In genomic region chr11:102225689-102226562, GRCh38 we compare ENCODE assay signal across 7 cellular contexts.
DNase-seq lines count a peak whose midpoint lies in the region; TF ChIP-seq lines count a peak whose summit lies in the region.

No MANE protein-coding gene starts in this region.

- H3K4me3 ChIP-seq in astrocyte of the spinal cord (ENCODE audit: low read depth, low read length): no peak overlapping the region
- no peak overlapping the region for H3K4me3 ChIP-seq in thymus (ENCODE audit: low read length)

- no peak for TF ChIP-seq CTCF in astrocyte of the spinal cord (IDR thresholded peaks at IDR 0.05; ENCODE audit: low read depth, low read length)

- H3K27ac ChIP-seq in thymus (ENCODE audit: low read depth): peak overlapping the region; percentile 18

- in situ Hi-C loops in astrocyte of the spinal cord (cut with HindIII; ENCODE audit: low sequenced_read_pairs): no loop called here

- H3K36me3 ChIP-seq in thymus (ENCODE audit: control insufficient read depth, insufficient read depth): no peaks in the 10 kb centered on the region

- no peaks in the 10 kb centered on the region for H3K27me3 ChIP-seq in thymus (ENCODE audit: control insufficient read depth, insufficient read depth)

- H3K4me1 ChIP-seq in thymus (ENCODE audit: control insufficient read depth, insufficient read depth, low read length): no peaks in the 10 kb centered on the region

- peak; percentile 97 for DNase-seq in HT1080 (ENCODE audit: low read depth)
- peak; percentile 97 for DNase-seq in astrocyte of the spinal cord (ENCODE audit: low read depth, low spot score)
- DNase-seq in iris pigment epithelial cell (ENCODE audit: low read depth): peak; percentile 97
- no peak for DNase-seq in NCI-H2107 (lab: John Stamatoyannopoulos, UW)
- no peak for DNase-seq in stimulated activated naive CD4-positive, alpha-beta T cell treated with Interleukin-2 at 50 U/mL for 16 hours (lab: John Stamatoyannopoulos, UW)
- no peak for DNase-seq in HUDEP-2 (lab: John Stamatoyannopoulos, UW; ENCODE audit: unreplicated experiment in 76 of 76)

- 90% methylated on average over 4 of the region's 4 CpGs for WGBS in thymus

- no peaks in the 10 kb centered on the region for H3K9me3 ChIP-seq in thymus (ENCODE audit: control insufficient read depth)

Comparison
In these comparisons a context has a peak if more than half of its experiments do, and no peak if none do; other contexts are left out.
1. DNase-seq: peak in HT1080 (single experiment), astrocyte of the spinal cord (single experiment) and iris pigment epithelial cell (single experiment); none in NCI-H2107 (single experiment), stimulated activated naive CD4-positive, alpha-beta T cell treated with Interleukin-2 at 50 U/mL for 16 hours (single experiment) and HUDEP-2 (0 of 76).